In genomic region chr10:45580371-45580770, GRCh38 we compare ENCODE assay signal across 8 cellular contexts.
DNase-seq lines count a peak whose midpoint lies in the region; ATAC-seq and TF ChIP-seq lines count a peak whose summit lies in the region.

No MANE protein-coding gene starts in this region.

- H3K36me3 ChIP-seq in GM06990 (ENCODE audit: control insufficient read depth, insufficient read depth, low read length), result no peaks in the 10 kb centered on the region
- H3K36me3 ChIP-seq in KOPT-K1 (ENCODE audit: insufficient read depth, low read length), result no peaks in the 10 kb centered on the region
- no peaks in the 10 kb centered on the region for H3K36me3 ChIP-seq in aorta (ENCODE audit: control insufficient read depth in 1 of 2, insufficient read depth in 2 of 2, low read length in 1 of 2)
- H3K36me3 ChIP-seq in A673 (ENCODE audit: insufficient read depth, low read length, poor library complexity, severe bottlenecking), result no peaks in the 10 kb centered on the region

- WGBS in aorta, 2 donors, result 70 to 77% methylated on average over 3 of the region's 3 CpGs

- H3K4me3 ChIP-seq in GM06990 (replicated peaks; ENCODE audit: low read depth, low read length) (peak overlapping the region; percentile 70), aorta (ENCODE audit: low read length in 2 of 2) (no peak overlapping the region), A673 (ENCODE audit: low read depth, low read length, poor library complexity, severe bottlenecking) (no peak overlapping the region)

- peak; percentile 58 for ATAC-seq in GM21390 (IDR thresholded peaks at IDR 0.05; ENCODE audit: unreplicated experiment)
- no peak for ATAC-seq in aorta (ENCODE audit: low FRiP score)

- no peaks in the 10 kb centered on the region for H3K27me3 ChIP-seq in GM06990 (replicated peaks; ENCODE audit: control insufficient read depth, insufficient read depth, low read length)
- no peaks in the 10 kb centered on the region for H3K27me3 ChIP-seq in aorta (ENCODE audit: control insufficient read depth in 1 of 2, insufficient read depth in 2 of 2, low read length in 1 of 2)
- no peaks in the 10 kb centered on the region for H3K27me3 ChIP-seq in A673 (replicated peaks; ENCODE audit: insufficient read depth, low read depth, low read length, poor library complexity)

- intact Hi-C loops in aorta (cut with DNase I) (no loop called here), A673 (cut with micrococcal nuclease; ENCODE audit: unreplicated experiment) (no loop called here)

- POLR2A ChIA-PET in A673 (lab: Charles Lee; ENCODE audit: low non-redundant PET), result interaction anchor here (0.6 kb wide), 1 partner anchor 38 kb away, joined by 11 read pairs; no protein-coding TSS in a partner anchor

- BruUV-seq in A673 (replicated peaks; lab: Mats Ljungman, UMichigan), result no TSS peak

- CTCF ChIA-PET in A673 (lab: Charles Lee), result no interaction called here

- H3K9me3 ChIP-seq in KOPT-K1 (ENCODE audit: insufficient read depth, low read length, poor library complexity, severe bottlenecking) (no peaks in the 10 kb centered on the region), aorta (ENCODE audit: control insufficient read depth, low read length) (no peaks in the 10 kb centered on the region), A673 (ENCODE audit: low read depth, low read length, poor library complexity, severe bottlenecking) (no peaks in the 10 kb centered on the region)

- DNase-seq in GM06990 (ENCODE audit: extremely low read depth, insufficient read length), result peak; percentile 36
- DNase-seq in germinal center (ENCODE audit: low spot score), result peak; percentile 54
- DNase-seq in aorta, result no peak
- DNase-seq in globus pallidus (ENCODE audit: low spot score), result no peak
- DNase-seq in A673 (ENCODE audit: low spot score), result no peak
- DNase-seq in SIG-M5 treated with dmso at 0.1 percent for 504 hours (lab: John Stamatoyannopoulos, UW; ENCODE audit: unreplicated experiment), result no peak

- TF ChIP-seq CTCF in GM06990 (IDR thresholded peaks at IDR 0.05; ENCODE audit: insufficient read depth, low read length, poor library complexity, severe bottlenecking) (no peak), A673 (conservative IDR thresholded peaks at IDR 0.05; ENCODE audit: low read depth, low read length) (no peak)

- H3K4me1 ChIP-seq in aorta (ENCODE audit: control insufficient read depth in 1 of 2, insufficient read depth in 2 of 2, low read length in 2 of 2) (no peaks in the 10 kb centered on the region), A673 (ENCODE audit: insufficient read depth, low read length, poor library complexity, severe bottlenecking) (no peaks in the 10 kb centered on the region)

- H3K27ac ChIP-seq in KOPT-K1 (ENCODE audit: low read depth, low read length, poor library complexity, severe bottlenecking) (peak overlapping the region; percentile 67), aorta (ENCODE audit: low read depth in 1 of 2, low read length in 2 of 2) (no peak overlapping the region), A673 (ENCODE audit: low read depth, low read length, poor library complexity, severe bottlenecking) (no peak overlapping the region)

Comparison
In these comparisons a context has a peak if more than half of its experiments do, and no peak if none do; other contexts are left out.
1. DNase-seq: peak in GM06990 (single experiment) and germinal center (single experiment); none in aorta (0 of 2), globus pallidus (single experiment), A673 (single experiment) and SIG-M5 treated with dmso at 0.1 percent for 504 hours (single experiment).